Comparison of ENCODE assay signal across 19 cellular contexts in the genomic region with DNA sequence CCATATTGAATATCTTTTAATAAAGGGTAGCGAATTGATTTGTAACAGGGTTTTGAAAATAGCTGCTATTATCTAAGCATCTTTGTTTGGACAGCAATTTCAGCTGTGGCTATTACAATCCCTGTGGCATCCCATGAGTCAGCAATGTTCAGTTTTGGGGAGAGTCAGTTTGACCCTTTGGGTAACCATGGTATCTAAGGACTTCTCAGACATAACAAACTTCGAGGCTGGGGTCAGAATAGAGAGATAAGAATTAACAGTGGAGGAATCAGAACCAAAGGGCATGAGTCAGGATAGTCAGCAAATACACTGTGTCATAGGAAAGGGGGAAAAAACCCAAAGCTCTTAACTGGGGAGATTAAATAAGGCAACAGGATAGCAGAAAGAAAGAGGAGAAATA. TPM values are rescaled to one million over a fixed set of nuclear protein-coding genes. Genes with fewer than 3 reads are reported as not detected.
DNase-seq lines count a peak whose midpoint lies in the region; ATAC-seq, FAIRE-seq and TF ChIP-seq lines count a peak whose summit lies in the region.
"Had no signal": no experiment of that assay in that cellular context is flagged by ENCODE, and none has a peak within 500 bp of the region (broad histone marks: within the 10 kb centered on the region; RNA-seq: fewer than 3 reads in every experiment).

No MANE protein-coding gene starts in this region.

- no peak for TF ChIP-seq POLR2A in K562 (conservative IDR thresholded peaks at IDR 0.05)

- H3K4me1 ChIP-seq in PC-9 (replicated peaks; ENCODE audit: insufficient read depth), result peaks cover 18% of the 10 kb centered on the region
- H3K4me1 ChIP-seq in K562 (replicated peaks in 1 of 2; ENCODE audit: control insufficient read depth in 2 of 2, insufficient read depth in 2 of 2, low read length in 2 of 2), result no peaks in the 10 kb centered on the region; a peak in 1 of 5 replicates
- H3K4me1 ChIP-seq in mesenchymal stem cell (ENCODE audit: control insufficient read depth, insufficient read depth, low read depth, low read length), result no peaks in the 10 kb centered on the region
- H3K4me1 ChIP-seq in Karpas-422 (ENCODE audit: low read length), result no peaks in the 10 kb centered on the region
- H3K4me1 ChIP-seq: BLaER1, gastrocnemius medialis had no signal

- no peak for TF ChIP-seq CTCF in PC-9 (conservative IDR thresholded peaks at IDR 0.05)
- no peak for TF ChIP-seq CTCF in K562 (IDR thresholded peaks at IDR 0.05 in 2 of 3, conservative IDR thresholded peaks at IDR 0.05 in 1 of 3; ENCODE audit: insufficient read depth in 2 of 3, low read depth in 1 of 3, low read length in 3 of 3)

- no peak overlapping the region for H2AK5ac ChIP-seq in mesenchymal stem cell (ENCODE audit: low read length, severe bottlenecking)

- H2AFZ ChIP-seq in PC-9 (no peak overlapping the region; the same call in 1 of the 2 replicates), K562 (ENCODE audit: low read depth, low read length) (no peak overlapping the region), mesenchymal stem cell (ENCODE audit: low read depth, low read length) (no peak overlapping the region), Karpas-422 (ENCODE audit: low read length) (no peak overlapping the region)

- H4K20me1 ChIP-seq in PC-9 (ENCODE audit: insufficient read depth) (no peaks in the 10 kb centered on the region), K562 (replicated peaks; ENCODE audit: control insufficient read depth, insufficient read depth, low read length) (no peaks in the 10 kb centered on the region), Karpas-422 (ENCODE audit: insufficient read depth, low read depth, low read length) (no peaks in the 10 kb centered on the region)
- H4K20me1 ChIP-seq: BLaER1 had no signal

- H3K27me3 ChIP-seq in PC-9 (ENCODE audit: insufficient read depth, low read depth), result no peaks in the 10 kb centered on the region
- no peaks in the 10 kb centered on the region for H3K27me3 ChIP-seq in K562 (ENCODE audit: control insufficient read depth in 2 of 2, insufficient read depth in 2 of 2, low read length in 2 of 2)
- no peaks in the 10 kb centered on the region for H3K27me3 ChIP-seq in mesenchymal stem cell (ENCODE audit: control insufficient read depth in 1 of 2, insufficient read depth in 1 of 2, low read length in 2 of 2)
- no peaks in the 10 kb centered on the region for H3K27me3 ChIP-seq in Karpas-422 (ENCODE audit: low read length)
- H3K27me3 ChIP-seq: BLaER1, gastrocnemius medialis had no signal

- BruUV-seq in PC-9 (replicated peaks; lab: Mats Ljungman, UMichigan) (no TSS peak), K562 (replicated peaks; lab: Mats Ljungman, UMichigan) (no TSS peak)

- no peaks in the 10 kb centered on the region; the same call in 1 of the 2 replicates for H3F3A ChIP-seq in PC-9 (ENCODE audit: insufficient read depth, low read depth)

- ATAC-seq in K562 (0 out of 3 replicates have a peak, but pooled peaks have one; percentile 26), Right ventricle myocardium superior (ENCODE audit: poor library complexity) (no peak), HG02678 (IDR thresholded peaks at IDR 0.05; ENCODE audit: unreplicated experiment) (no peak)
- ATAC-seq: activated CD8-positive, alpha-beta T cell treated with anti-CD3 and anti-CD28 coated beads for 36 hours; gastrocnemius medialis had no signal

- no peaks in the 10 kb centered on the region for H3K9me1 ChIP-seq in K562 (ENCODE audit: control insufficient read depth, insufficient read depth, low read length)

- peak; percentile 67 for FAIRE-seq in K562 (lab: Jason Lieb, UNC)

- H3K36me3 ChIP-seq in PC-9 (ENCODE audit: low read depth), result no peaks in the 10 kb centered on the region
- no peaks in the 10 kb centered on the region for H3K36me3 ChIP-seq in K562 (ENCODE audit: control insufficient read depth, insufficient read depth, low read length)
- no peaks in the 10 kb centered on the region for H3K36me3 ChIP-seq in mesenchymal stem cell (ENCODE audit: control insufficient read depth in 1 of 2, insufficient read depth in 2 of 2, low read depth in 1 of 2, low read length in 2 of 2)
- no peaks in the 10 kb centered on the region for H3K36me3 ChIP-seq in Karpas-422 (ENCODE audit: insufficient read depth, low read length)
- H3K36me3 ChIP-seq: BLaER1, gastrocnemius medialis had no signal

- H3K18ac ChIP-seq in mesenchymal stem cell (ENCODE audit: low read depth in 1 of 2, low read length in 2 of 2), result no peak overlapping the region

- H3K4ac ChIP-seq in mesenchymal stem cell (ENCODE audit: low read depth in 1 of 2, low read length in 2 of 2), result no peak overlapping the region

- no peaks in the 10 kb centered on the region for H3K79me1 ChIP-seq in mesenchymal stem cell (replicated peaks; ENCODE audit: low read length, poor library complexity, severe bottlenecking)

- H3K4me2 ChIP-seq in PC-9 (0 out of 2 replicates have a peak overlapping the region, but pooled peaks have one; percentile 14), K562 (ENCODE audit: insufficient read depth, low read length) (no peak overlapping the region), mesenchymal stem cell (ENCODE audit: low read length, poor library complexity, severe bottlenecking) (no peak overlapping the region), Karpas-422 (ENCODE audit: low read depth, low read length, poor library complexity, severe bottlenecking) (no peak overlapping the region)
- H3K4me2 ChIP-seq: BLaER1 had no signal

- H3K9me3 ChIP-seq in PC-9 (ENCODE audit: insufficient read depth, low read depth), result no peaks in the 10 kb centered on the region
- no peaks in the 10 kb centered on the region for H3K9me3 ChIP-seq in K562 (replicated peaks; ENCODE audit: control insufficient read depth, insufficient read depth, low read depth, low read length)
- no peaks in the 10 kb centered on the region for H3K9me3 ChIP-seq in mesenchymal stem cell (ENCODE audit: control insufficient read depth, low read length)
- H3K9me3 ChIP-seq in Karpas-422 (ENCODE audit: low read length), result no peaks in the 10 kb centered on the region
- H3K9me3 ChIP-seq: BLaER1, gastrocnemius medialis had no signal

- H2BK15ac ChIP-seq in mesenchymal stem cell (ENCODE audit: low read depth, poor library complexity, severe bottlenecking), result no peak overlapping the region

- no peak overlapping the region for H4K91ac ChIP-seq in mesenchymal stem cell (ENCODE audit: low read length)

- H2BK5ac ChIP-seq in mesenchymal stem cell (ENCODE audit: low read depth, low read length, poor library complexity, severe bottlenecking), result no peak overlapping the region

- intact Hi-C loops in PC-9 (cut with micrococcal nuclease; ENCODE audit: unreplicated experiment), result no loop called here
- intact Hi-C loops in K562 (cut with micrococcal nuclease), result no loop called here
- intact Hi-C loops in Right ventricle myocardium superior (cut with DNase I), result no loop called here

- H2BK120ac ChIP-seq in mesenchymal stem cell (ENCODE audit: low read depth, low read length), result no peak overlapping the region

- CTCF ChIA-PET in PC-9 (lab: Charles Lee) (interaction anchor here (0.6 kb wide), 1 partner anchor 41 kb away, joined by 3 read pairs; no protein-coding TSS in a partner anchor), K562 (lab: Yijun Ruan, JAX; ENCODE audit: low intra/inter-chr PET ratio) (no interaction called here)

- H3K23ac ChIP-seq in mesenchymal stem cell (ENCODE audit: low read length in 2 of 2), result no peak overlapping the region

- no peak overlapping the region for H3K27ac ChIP-seq in PC-9
- H3K27ac ChIP-seq in K562 (ENCODE audit: extremely low read depth, low read depth, low read length), result no peak overlapping the region
- no peak overlapping the region for H3K27ac ChIP-seq in mesenchymal stem cell (ENCODE audit: low read length, poor library complexity, severe bottlenecking)
- no peak overlapping the region for H3K27ac ChIP-seq in Karpas-422 (ENCODE audit: low read length)
- H3K27ac ChIP-seq: BLaER1, gastrocnemius medialis had no signal

- WGBS in K562 (ENCODE audit: insufficient coverage, low coverage, missing lambda C conversion rate), result 14% methylated on average over 2 of the region's 2 CpGs
- 56% methylated on average over 2 of the region's 2 CpGs for WGBS in mesenchymal stem cell

- no peak overlapping the region for H3K4me3 ChIP-seq in PC-9
- H3K4me3 ChIP-seq in K562, result no peak overlapping the region
- H3K4me3 ChIP-seq in mesenchymal stem cell (ENCODE audit: insufficient read depth in 1 of 2, low read depth in 1 of 2, low read length in 2 of 2), result no peak overlapping the region
- H3K4me3 ChIP-seq in Karpas-422 (ENCODE audit: low read length), result no peak overlapping the region
- H3K4me3 ChIP-seq: BLaER1, gastrocnemius medialis had no signal

- H3K9me2 ChIP-seq in PC-9 (ENCODE audit: insufficient read depth) (no peaks in the 10 kb centered on the region), Karpas-422 (replicated peaks; ENCODE audit: insufficient read depth, low read length) (no peaks in the 10 kb centered on the region)

- peak; percentile 70 for TF ChIP-seq EP300 in K562 (IDR thresholded peaks at IDR 0.05; ENCODE audit: low read length)

- H3K79me2 ChIP-seq in PC-9 (ENCODE audit: low read depth) (no peaks in the 10 kb centered on the region), K562 (ENCODE audit: control insufficient read depth, insufficient read depth, low read length) (no peaks in the 10 kb centered on the region), Karpas-422 (ENCODE audit: low read length) (no peaks in the 10 kb centered on the region)

- H3K14ac ChIP-seq in mesenchymal stem cell (ENCODE audit: low read length in 2 of 2), result no peak overlapping the region

- no peak for TF ChIP-seq RAD21 in K562 (CRISPR knock-in tag; conservative IDR thresholded peaks at IDR 0.05 in 1 of 2, IDR thresholded peaks at IDR 0.05 in 1 of 2)

- no peak overlapping the region for H2BK12ac ChIP-seq in mesenchymal stem cell (ENCODE audit: low read length in 2 of 2)

- no peak overlapping the region for H3K9ac ChIP-seq in K562 (ENCODE audit: insufficient read depth in 1 of 2, low read depth in 2 of 2, low read length in 2 of 2)
- peak overlapping the region; percentile 39 for H3K9ac ChIP-seq in mesenchymal stem cell (ENCODE audit: low read length)
- no peak overlapping the region for H3K9ac ChIP-seq in Karpas-422 (ENCODE audit: low read length)
- H3K9ac ChIP-seq: BLaER1 had no signal

- peak; percentile 94 for DNase-seq in Daoy (ENCODE audit: low read depth)
- DNase-seq in PC-9, result peak; percentile 32 to 73
- peak; percentile 27 to 71 (median 41) for DNase-seq in K562 (ENCODE audit: extremely low read depth in 1 of 4, low spot score in 3 of 4)
- peak; percentile 65 for DNase-seq in mesenchymal stem cell
- DNase-seq in Karpas-422, result no peak
- DNase-seq in NCI-H748 (lab: John Stamatoyannopoulos, UW; ENCODE audit: unreplicated experiment), result no peak
- DNase-seq in Right ventricle myocardium superior, result no peak
- DNase-seq: activated CD8-positive, alpha-beta T cell treated with anti-CD3 and anti-CD28 coated beads for 36 hours; aorta; DND-41; gastrocnemius medialis; immature natural killer cell; NCI-H1930; NCI-H526 treated with DMSO at 0.1 percent for 48 hours; stimulated activated CD4-positive, alpha-beta T cell treated with anti-CD3 and anti-CD28 coated beads, Interleukin-12 subunit alpha, Interleukin-12 subunit beta, amount 100 ng/mL, for 4 hours had no signal

- in situ Hi-C loops in K562 (cut with MboI), result no loop called here

- H4K8ac ChIP-seq in mesenchymal stem cell (ENCODE audit: low read length), result no peak overlapping the region

- POLR2A ChIA-PET in PC-9 (lab: Charles Lee; ENCODE audit: unreplicated experiment), result interaction anchor here (0.6 to 0.7 kb wide), 2 partner anchors 14 to 455 kb away, joined by 3 read pairs; no protein-coding TSS in a partner anchor
- POLR2A ChIA-PET in K562 (lab: Yijun Ruan, JAX), result interaction anchor here (1.0 to 1.6 kb wide), 2 partner anchors 9 to 21 kb away, joined by 4 to 6 read pairs; no protein-coding TSS in a partner anchor

RNA-seq across cellular contexts. Expression of gene PTHLH, which starts 11.7 kb away (rescaled TPM):
- 67.1 and 75.0 TPM in 2 replicates for total RNA-seq in Daoy (2014; rRNA removed; shearing (Covaris generic))
- total RNA-seq in PC-9 (2021), result 1.6 and 1.9 TPM in 2 replicates
- 2.9 and 3.2 TPM in 2 replicates for total RNA-seq in K562 (2011; cell fraction: chromatin; rRNA removed; ENCODE audit: low replicate concordance)
- total RNA-seq in K562 (2011; cell fraction: nucleolus; rRNA removed), result 1.6 and 4.0 TPM in 2 replicates
- 2.7 and 3.4 TPM in 2 replicates for total RNA-seq in K562 (2011; cell fraction: nucleoplasm; rRNA removed)
- total RNA-seq in K562 (2014; rRNA removed), result 0.91 and 1.2 TPM in 2 replicates
- total RNA-seq in K562 (2014; rRNA removed; fragmentation: Illumina TruSeq; extraction: Trizol), result 0.40 and 0.54 TPM in 2 replicates
- 0.23 and 0.51 TPM in 2 replicates for total RNA-seq in K562 (2015; rRNA removed; fragmentation: Illumina TruSeq; extraction: Trizol)
- total RNA-seq in K562 (2021), result 0.78 and 0.98 TPM in 2 replicates
- polyA plus RNA-seq in K562 (2011; rRNA removed), result 1.1 and 2.5 TPM in 2 replicates
- polyA plus RNA-seq in K562 (2011; cell fraction: cytosol; rRNA removed), result 1.7 and 5.0 TPM in 2 replicates
- 1.7 and 2.2 TPM in 2 replicates for polyA plus RNA-seq in K562 (2011; cell fraction: nucleus; rRNA removed)
- polyA plus RNA-seq in K562 (2012), result 1.2 and 1.4 TPM in 2 replicates
- polyA plus RNA-seq in K562 (2014; fragmentation: Illumina TruSeq; extraction: Trizol), result 0.68 and 0.85 TPM in 2 replicates
- polyA plus RNA-seq in K562 (2014; fragmentation: Nextera tagmentation; extraction: Ambion mirVana), result under 1 TPM; 0.14 TPM
- 0.74 and 1.2 TPM in 2 replicates for polyA plus RNA-seq in K562 (2014; rRNA removed)
- polyA minus RNA-seq in K562 (2011; rRNA and poly(A)+ RNA removed), result 0.60 and 2.7 TPM in 2 replicates
- not detected in 2 replicates for polyA minus RNA-seq in K562 (2011; cell fraction: cytosol; rRNA and poly(A)+ RNA removed)
- 2.0 and 2.6 TPM in 2 replicates for polyA minus RNA-seq in K562 (2011; cell fraction: nucleus; rRNA and poly(A)+ RNA removed)
- polyA plus RNA-seq in mesenchymal stem cell (2013, experiment 1 of 2), result not detected
- polyA plus RNA-seq in mesenchymal stem cell (2013, experiment 2 of 2), result 0.15 TPM
- not detected in 2 replicates for total RNA-seq in Karpas-422 (2014; rRNA removed; shearing (Covaris generic); ENCODE audit: low replicate concordance)
- not detected for total RNA-seq in Right ventricle myocardium superior
- total RNA-seq: activated CD8-positive, alpha-beta T cell treated with anti-CD3 and anti-CD28 coated beads for 36 hours; activated T-helper 2 cell treated with anti-CD3 and anti-CD28 coated beads, Interferon-gamma antibody, Interleukin-2, Interleukin-4, amounts not matched to agents 10 μg/mL and 5 μg/mL and 100 μg/mL, durations not matched to agents 14 hours and 24 hours and 36 hours; mononuclear cell had no signal
- polyA plus RNA-seq: immature natural killer cell had no signal

Comparison
In these comparisons a context has a peak if more than half of its experiments do, and no peak if none do; other contexts are left out.
1. DNase-seq: peak in Daoy (single experiment), PC-9 (2 of 2), K562 (4 of 4) and mesenchymal stem cell (single experiment); none in Karpas-422 (single experiment), NCI-H748 (single experiment) and Right ventricle myocardium superior (single experiment).
2. RNA of gene PTHLH, which starts 11.7 kb away (total RNA-seq): 67.1 to 75.0 TPM in Daoy; 1.6 to 1.9 TPM in PC-9, 0.23 to 4.0 TPM in K562, not detected in Karpas-422 and not detected in Right ventricle myocardium superior (single experiment); every median in the first group is over 10 times any median in the second.